ENCODE assay signal across 25 cellular contexts in the genomic region with DNA sequence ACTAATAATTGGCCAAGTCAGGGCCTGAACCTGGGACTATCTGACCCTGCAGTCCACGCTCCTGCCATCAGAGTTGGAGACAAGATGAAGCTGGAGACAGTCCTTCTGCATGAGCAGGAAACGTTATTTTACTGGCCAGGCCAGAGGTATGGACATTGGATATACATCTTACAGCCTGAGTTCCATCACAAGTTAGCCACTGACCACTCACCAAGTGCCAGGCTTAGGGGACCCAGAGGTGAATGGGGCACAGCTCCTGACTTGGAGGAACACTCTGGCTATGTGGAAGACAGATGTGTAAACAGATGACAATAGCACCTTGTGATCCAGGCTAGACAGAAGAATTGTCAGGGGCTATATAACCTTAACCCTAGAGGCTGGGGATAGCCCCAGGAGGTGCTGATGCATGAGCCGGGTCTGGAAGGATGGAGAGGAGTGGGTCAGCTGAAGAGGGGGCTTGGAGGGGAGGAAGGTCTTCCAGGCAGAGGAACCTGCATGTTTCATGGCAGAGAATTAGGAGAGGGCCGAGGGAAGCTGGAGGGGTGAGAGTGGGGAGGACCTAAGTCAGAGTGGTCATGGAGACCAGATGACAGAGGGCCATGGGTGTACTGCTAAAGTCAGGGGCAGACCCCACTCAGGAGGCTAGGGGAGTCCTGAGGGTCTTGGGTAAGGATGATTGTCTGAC. TPM values are rescaled to one million over a fixed set of nuclear protein-coding genes. Genes with fewer than 3 reads are reported as not detected.
DNase-seq lines count a peak whose midpoint lies in the region; ATAC-seq, FAIRE-seq and TF ChIP-seq lines count a peak whose summit lies in the region.
"Had no signal": no experiment of that assay in that cellular context is flagged by ENCODE, and none has a peak within 500 bp of the region (broad histone marks: within the 10 kb centered on the region; RNA-seq: fewer than 3 reads in every experiment).

No MANE protein-coding gene starts in this region.

- no peak for DNase-seq in activated T-cell treated with anti-CD3 and anti-CD28 coated beads, Interleukin-2, amount 50 U/mL, for 24 hours
- DNase-seq in activated T-cell treated with anti-CD3 and anti-CD28 coated beads for 4 hours (no peak), H1 (ENCODE audit: low read depth in 1 of 2, low spot score in 2 of 2) (no peak), COLO668 (lab: John Stamatoyannopoulos, UW; ENCODE audit: unreplicated experiment) (no peak), KBM-7 (no peak), HUDEP-2 (lab: John Stamatoyannopoulos, UW; ENCODE audit: unreplicated experiment in 76 of 76) (no peak)
- DNase-seq in activated T-helper 1 cell treated with anti-CD3 and anti-CD28 coated beads, Interleukin-12 subunit alpha, Interleukin-12 subunit beta, Interleukin-2, Interleukin-4 antibody, amounts not matched to agents 30 ng/mL and 10 ng/mL and 1 ng/mL, durations not matched to agents 14 hours and 24 hours and 36 hours (ENCODE audit: low spot score) = no peak
- DNase-seq in stimulated activated effector memory CD8-positive, alpha-beta T cell treated with anti-CD3 and anti-CD28 coated beads, Interleukin-12 subunit alpha, Interleukin-12 subunit beta, amount 100 ng/mL, for 72 hours (ENCODE audit: low spot score in 2 of 2) = no peak
- DNase-seq: 8988T, DMS79, KG1, NCI-H1105 treated with DMSO at 0.1 percent for 48 hours, NCI-H1694 treated with DMSO at 0.1 percent for 48 hours, NCI-H2227 treated with DMSO at 0.1 percent for 48 hours, NCI-H524, NCI-H82, OCI-M1, RPMI8226, SHP77 treated with DMSO at 0.1 percent for 48 hours had no signal

- peaks cover 0 to 7% (median 3%) of the 10 kb centered on the region in 4 experiments; a peak in 4 of 7 replicates for H3K4me1 ChIP-seq in H1 (replicated peaks in 1 of 4; ENCODE audit: control insufficient read depth in 3 of 4, insufficient read depth in 4 of 4, low read length in 3 of 4)

- H3K4me3 ChIP-seq in H1 (ENCODE audit: extremely low read depth in 1 of 4, insufficient read depth in 2 of 4, low read depth in 3 of 4, low read length in 4 of 4) = no peak overlapping the region
- H3K4me3 ChIP-seq: GM23338 had no signal

- no peaks in the 10 kb centered on the region for H4K20me1 ChIP-seq in H1 (replicated peaks in 1 of 2; ENCODE audit: control insufficient read depth in 1 of 2, insufficient read depth in 2 of 2, low read length in 2 of 2)

- WGBS in H1 (ENCODE audit: extremely low coverage in 1 of 2, insufficient coverage in 1 of 2, insufficient read length in 1 of 2, insufficient replicate concordance in 2 of 2, low coverage in 1 of 2, low lambda C conversion rate in 2 of 2, missing lambda C conversion rate in 1 of 2), 2 experiments = 94% methylated on average over 4 of the region's 4 CpGs; no CpG with 5 or more reads in 1 of the 2 experiments

- no peak overlapping the region for H2BK5ac ChIP-seq in H1 (ENCODE audit: low read depth, low read length)

- H2BK20ac ChIP-seq in H1 (ENCODE audit: low read length) = no peak overlapping the region

- no peak overlapping the region for H3K14ac ChIP-seq in H1 (ENCODE audit: insufficient read length)

- no peak for TF ChIP-seq POLR2A in H1 (IDR thresholded peaks at IDR 0.05; ENCODE audit: control extremely low read depth in 1 of 2, low read depth in 2 of 2, low read length in 2 of 2)

- no peak for TF ChIP-seq CTCF in H1 (IDR thresholded peaks at IDR 0.05; ENCODE audit: control extremely low read depth in 1 of 3, insufficient read depth in 1 of 3, low read depth in 1 of 3, low read length in 3 of 3)

- no peak overlapping the region for H2AK5ac ChIP-seq in H1 (ENCODE audit: low read depth, low read length)

- no peak for TF ChIP-seq RAD21 in H1 (IDR thresholded peaks at IDR 0.05 in 1 of 2, conservative IDR thresholded peaks at IDR 0.05 in 1 of 2; ENCODE audit: low read depth in 2 of 2, low read length in 2 of 2)

- no peak overlapping the region; the same call in 1 of the 2 replicates for H2BK12ac ChIP-seq in H1 (ENCODE audit: low read depth, low read length)

- no peak overlapping the region for H3K27ac ChIP-seq in H1 (ENCODE audit: low read depth, low read length)

- no peak overlapping the region for H3K4ac ChIP-seq in H1 (replicated peaks; ENCODE audit: insufficient read length, low read depth, low read length)

- H3K9ac ChIP-seq in H1 (replicated peaks in 1 of 4; ENCODE audit: extremely low read depth in 1 of 4, low read depth in 3 of 4, low read length in 3 of 4) = no peak overlapping the region

- POLR2A ChIA-PET in H1 (lab: Charles Lee; ENCODE audit: partially characterized antibody) = no interaction called here

- H3K27me3 Mint-ChIP-seq in activated T-cell treated with anti-CD3 and anti-CD28 coated beads, Interleukin-2, amount 50 U/mL, for 24 hours = no peaks in the 10 kb centered on the region
- no peaks in the 10 kb centered on the region for H3K27me3 Mint-ChIP-seq in activated T-helper 1 cell treated with anti-CD3 and anti-CD28 coated beads, Interleukin-12 subunit alpha, Interleukin-12 subunit beta, Interleukin-2, Interleukin-4 antibody, amounts not matched to agents 30 ng/mL and 10 ng/mL and 1 ng/mL, durations not matched to agents 14 hours and 24 hours and 36 hours (ENCODE audit: insufficient read depth)

- H3K79me1 ChIP-seq in H1 (ENCODE audit: low read depth, low read length) = no peaks in the 10 kb centered on the region

- in situ Hi-C loops in KBM-7 (cut with MboI; ENCODE audit: low pct_unique_long_range_greater_than_20kb, low sequenced_read_pairs) = no loop called here

- no peaks in the 10 kb centered on the region for H3K36me3 Mint-ChIP-seq in activated T-cell treated with anti-CD3 and anti-CD28 coated beads, Interleukin-2, amount 50 U/mL, for 24 hours (ENCODE audit: low read depth)
- H3K36me3 Mint-ChIP-seq in activated T-helper 1 cell treated with anti-CD3 and anti-CD28 coated beads, Interleukin-12 subunit alpha, Interleukin-12 subunit beta, Interleukin-2, Interleukin-4 antibody, amounts not matched to agents 30 ng/mL and 10 ng/mL and 1 ng/mL, durations not matched to agents 14 hours and 24 hours and 36 hours (ENCODE audit: low read depth) = peaks cover 2% of the 10 kb centered on the region
- no peaks in the 10 kb centered on the region for H3K36me3 Mint-ChIP-seq in stimulated activated effector memory CD8-positive, alpha-beta T cell treated with anti-CD3 and anti-CD28 coated beads, Interleukin-12 subunit alpha, Interleukin-12 subunit beta, amount 100 ng/mL, for 72 hours
- H3K36me3 Mint-ChIP-seq: CD14-positive monocyte had no signal

- H4K5ac ChIP-seq in H1 (ENCODE audit: insufficient read length, low read depth, low read length) = no peak overlapping the region

- intact Hi-C loops in activated T-helper 1 cell treated with anti-CD3 and anti-CD28 coated beads, Interleukin-12 subunit alpha, Interleukin-12 subunit beta, Interleukin-2, Interleukin-4 antibody, amounts not matched to agents 30 ng/mL and 10 ng/mL and 1 ng/mL, durations not matched to agents 14 hours and 24 hours and 36 hours (cut with micrococcal nuclease) = no loop called here

- no peaks in the 10 kb centered on the region; the same call in 1 of the 2 replicates for H3K23me2 ChIP-seq in H1 (ENCODE audit: low read depth, low read length)

- H4K91ac ChIP-seq in H1 (replicated peaks; ENCODE audit: insufficient read length, low read length) = no peak overlapping the region

- H3K27ac Mint-ChIP-seq in activated T-cell treated with anti-CD3 and anti-CD28 coated beads, Interleukin-2, amount 50 U/mL, for 24 hours = peak overlapping the region; percentile 1
- H3K27ac Mint-ChIP-seq in activated T-helper 1 cell treated with anti-CD3 and anti-CD28 coated beads, Interleukin-12 subunit alpha, Interleukin-12 subunit beta, Interleukin-2, Interleukin-4 antibody, amounts not matched to agents 30 ng/mL and 10 ng/mL and 1 ng/mL, durations not matched to agents 14 hours and 24 hours and 36 hours = peak overlapping the region; percentile 66
- H3K27ac Mint-ChIP-seq in stimulated activated effector memory CD8-positive, alpha-beta T cell treated with anti-CD3 and anti-CD28 coated beads, Interleukin-12 subunit alpha, Interleukin-12 subunit beta, amount 100 ng/mL, for 72 hours = peak overlapping the region; percentile 96
- H3K27ac Mint-ChIP-seq: CD14-positive monocyte, GM23338 had no signal

- H3K4me1 Mint-ChIP-seq in activated T-cell treated with anti-CD3 and anti-CD28 coated beads, Interleukin-2, amount 50 U/mL, for 24 hours (ENCODE audit: low read depth) = peaks cover 27% of the 10 kb centered on the region
- H3K4me1 Mint-ChIP-seq in activated T-helper 1 cell treated with anti-CD3 and anti-CD28 coated beads, Interleukin-12 subunit alpha, Interleukin-12 subunit beta, Interleukin-2, Interleukin-4 antibody, amounts not matched to agents 30 ng/mL and 10 ng/mL and 1 ng/mL, durations not matched to agents 14 hours and 24 hours and 36 hours (ENCODE audit: low read depth) = peaks cover 37% of the 10 kb centered on the region
- H3K4me1 Mint-ChIP-seq in stimulated activated effector memory CD8-positive, alpha-beta T cell treated with anti-CD3 and anti-CD28 coated beads, Interleukin-12 subunit alpha, Interleukin-12 subunit beta, amount 100 ng/mL, for 72 hours = peaks cover 45% of the 10 kb centered on the region

- no peak for TF ChIP-seq EP300 in H1 (IDR thresholded peaks at IDR 0.05; ENCODE audit: borderline replicate concordance in 1 of 2, low read depth in 2 of 2, low read length in 2 of 2)

- no peaks in the 10 kb centered on the region for H3K9me3 Mint-ChIP-seq in activated T-cell treated with anti-CD3 and anti-CD28 coated beads, Interleukin-2, amount 50 U/mL, for 24 hours
- H3K9me3 Mint-ChIP-seq in activated T-helper 1 cell treated with anti-CD3 and anti-CD28 coated beads, Interleukin-12 subunit alpha, Interleukin-12 subunit beta, Interleukin-2, Interleukin-4 antibody, amounts not matched to agents 30 ng/mL and 10 ng/mL and 1 ng/mL, durations not matched to agents 14 hours and 24 hours and 36 hours = no peaks in the 10 kb centered on the region
- no peaks in the 10 kb centered on the region for H3K9me3 Mint-ChIP-seq in stimulated activated effector memory CD8-positive, alpha-beta T cell treated with anti-CD3 and anti-CD28 coated beads, Interleukin-12 subunit alpha, Interleukin-12 subunit beta, amount 100 ng/mL, for 72 hours

- CTCF ChIA-PET in H1 (lab: Charles Lee; ENCODE audit: partially characterized antibody) = interaction anchor here (1.2 to 2.2 kb wide), 2 partner anchors 10 to 64 kb away, joined by 3 to 7 read pairs; no protein-coding TSS in a partner anchor

- no peak overlapping the region for H3K18ac ChIP-seq in H1 (ENCODE audit: extremely low read depth, low read length)

- no peak for ATAC-seq in stimulated activated effector memory CD8-positive, alpha-beta T cell treated with anti-CD3 and anti-CD28 coated beads, Interleukin-12 subunit alpha, Interleukin-12 subunit beta, amount 100 ng/mL, for 72 hours
- ATAC-seq: GM23338, HCT116, HepG2 had no signal

- H3K4me3 Mint-ChIP-seq in activated T-cell treated with anti-CD3 and anti-CD28 coated beads, Interleukin-2, amount 50 U/mL, for 24 hours = no peak overlapping the region
- H3K4me3 Mint-ChIP-seq in activated T-helper 1 cell treated with anti-CD3 and anti-CD28 coated beads, Interleukin-12 subunit alpha, Interleukin-12 subunit beta, Interleukin-2, Interleukin-4 antibody, amounts not matched to agents 30 ng/mL and 10 ng/mL and 1 ng/mL, durations not matched to agents 14 hours and 24 hours and 36 hours = no peak overlapping the region
- H3K4me3 Mint-ChIP-seq in stimulated activated effector memory CD8-positive, alpha-beta T cell treated with anti-CD3 and anti-CD28 coated beads, Interleukin-12 subunit alpha, Interleukin-12 subunit beta, amount 100 ng/mL, for 72 hours = no peak overlapping the region
- H3K4me3 Mint-ChIP-seq: CD14-positive monocyte, GM23338 had no signal

- no peak for FAIRE-seq in H1 (lab: Jason Lieb, UNC)
- FAIRE-seq: GM12892, HepG2 had no signal

- 0 out of 2 replicates have a peak overlapping the region, but pooled peaks have one; percentile 19 for H2BK15ac ChIP-seq in H1 (ENCODE audit: low read length)

- no peak overlapping the region for H2BK120ac ChIP-seq in H1 (replicated peaks; ENCODE audit: low read depth, low read length)

- no peaks in the 10 kb centered on the region for H3K36me3 ChIP-seq in H1 (ENCODE audit: control insufficient read depth in 2 of 4, insufficient read depth in 4 of 4, low read length in 3 of 4)

- H2AFZ ChIP-seq in H1 (ENCODE audit: low read length) = no peak overlapping the region
- H2AFZ ChIP-seq: GM23338 had no signal

- no peak overlapping the region for H4K8ac ChIP-seq in H1 (ENCODE audit: extremely low read depth, insufficient read depth, low read length)

- no peaks in the 10 kb centered on the region; a peak in 3 of 7 replicates for H3K27me3 ChIP-seq in H1 (replicated peaks in 1 of 4; ENCODE audit: control insufficient read depth in 3 of 4, extremely low read depth in 1 of 4, insufficient read depth in 3 of 4, low read length in 3 of 4)

- no peaks in the 10 kb centered on the region for H3K9me3 ChIP-seq in H1 (ENCODE audit: insufficient read depth in 2 of 2, low read depth in 1 of 2, low read length in 1 of 2)

- no peak overlapping the region for H3K4me2 ChIP-seq in H1 (ENCODE audit: insufficient read depth in 1 of 2, low read depth in 2 of 2, low read length in 2 of 2)
- H3K4me2 ChIP-seq: GM23338 had no signal

- H3K56ac ChIP-seq in H1 (replicated peaks; ENCODE audit: insufficient read length, low read depth, low read length) = no peak overlapping the region

- H3K23ac ChIP-seq in H1 (ENCODE audit: insufficient read length) = no peak overlapping the region

- no peaks in the 10 kb centered on the region for H3K79me2 ChIP-seq in H1 (ENCODE audit: control insufficient read depth in 1 of 2, insufficient read depth in 2 of 2, low read length in 2 of 2)

RNA-seq across cellular contexts. Expression of gene DMRTB1, which starts 52.5 kb away (rescaled TPM):
- total RNA-seq in activated T-helper 1 cell treated with anti-CD3 and anti-CD28 coated beads, Interleukin-12 subunit alpha, Interleukin-12 subunit beta, Interleukin-2, Interleukin-4 antibody, amounts not matched to agents 30 ng/mL and 10 ng/mL and 1 ng/mL, durations not matched to agents 14 hours and 24 hours and 36 hours = not detected in 2 replicates
- total RNA-seq in H1 (2021; fragmentation: NEBNext Ultra II Directional; extraction: Animal tissue kit (Norgen Biotek cat#: 25700)) = 0.17 and 0.35 TPM in 2 replicates
- 0.06 and 0.22 TPM in 2 replicates for polyA plus RNA-seq in H1 (2011; rRNA removed)
- polyA plus RNA-seq in H1 (2011; cell fraction: cytosol; rRNA removed) = 0.14 TPM
- not detected for polyA plus RNA-seq in H1 (2011; cell fraction: nucleus; rRNA removed)
- polyA plus RNA-seq in H1 (2012, experiment 1 of 2) = 0.11 to 0.15 TPM in 2 of 4 replicates, not detected in the others
- not detected for polyA plus RNA-seq in H1 (2012, experiment 2 of 2)
- 0.49 TPM for polyA plus RNA-seq in H1 (2013, experiment 1 of 2)
- polyA plus RNA-seq in H1 (2013, experiment 2 of 2) = 0.40 TPM
- not detected in 2 replicates for polyA minus RNA-seq in H1 (2011; rRNA and poly(A)+ RNA removed)
- not detected for polyA minus RNA-seq in H1 (2011; cell fraction: cytosol; rRNA and poly(A)+ RNA removed)
- not detected for polyA minus RNA-seq in H1 (2011; cell fraction: nucleus; rRNA and poly(A)+ RNA removed)
- total RNA-seq: HepG2 had no signal
- polyA plus RNA-seq: AG04450, CD14-positive monocyte, HepG2 had no signal

Comparison
In these comparisons a context has a peak if more than half of its experiments do, and no peak if none do; other contexts are left out.
1. H3K27ac Mint-ChIP-seq: peak in every context shown above with its lines; median percentile 96 in stimulated activated effector memory CD8-positive, alpha-beta T cell treated with anti-CD3 and anti-CD28 coated beads, Interleukin-12 subunit alpha, Interleukin-12 subunit beta, amount 100 ng/mL, for 72 hours; 66 in activated T-helper 1 cell treated with anti-CD3 and anti-CD28 coated beads, Interleukin-12 subunit alpha, Interleukin-12 subunit beta, Interleukin-2, Interleukin-4 antibody, amounts not matched to agents 30 ng/mL and 10 ng/mL and 1 ng/mL, durations not matched to agents 14 hours and 24 hours and 36 hours; 1 in activated T-cell treated with anti-CD3 and anti-CD28 coated beads, Interleukin-2, amount 50 U/mL, for 24 hours.